In genomic region chr2:170229744-170230143, GRCh38 we compare ENCODE assay signal across 28 cellular contexts. TPM values are rescaled to one million over a fixed set of nuclear protein-coding genes. Genes with fewer than 3 reads are reported as not detected.
"Had no signal": no experiment of that assay in that cellular context is flagged by ENCODE, and none has a peak within 500 bp of the region (broad histone marks: within the 10 kb centered on the region; RNA-seq: fewer than 3 reads in every experiment).

No MANE protein-coding gene starts in this region.

- H3K4me2 ChIP-seq: smooth muscle cell had no signal

- DNase-seq: activated CD4-positive, alpha-beta T cell treated with anti-CD3 and anti-CD28 coated beads, Interleukin-2, amount 50 U/mL, for 1 hour; activated CD4-positive, CD25-positive, alpha-beta regulatory T cell treated with anti-CD3 and anti-CD28 coated beads, Interleukin-2, amount 50 U/mL, for 72 hours; activated CD8-positive, alpha-beta memory T cell treated with anti-CD3 and anti-CD28 coated beads, Interleukin-2, amount 50 U/mL, for 48 hours; activated effector memory CD4-positive, alpha-beta T cell treated with anti-CD3 and anti-CD28 coated beads, Interleukin-2, amount 50 U/mL, for 16 hours; activated naive CD4-positive, alpha-beta T cell treated with anti-CD3 and anti-CD28 coated beads, Interleukin-2, amount 50 U/mL, for 16 hours; activated T-cell treated with anti-CD3 and anti-CD28 coated beads, Interleukin-2, amount 50 U/mL, for 48 hours; aorta; cerebellar nuclear complex; cortex of kidney; esophagus squamous epithelium; foreskin melanocyte; glutamatergic neuron; hypothalamus; islet precursor cell; left colon; occipital lobe; psoas muscle; right cardiac atrium; stimulated activated CD4-positive, alpha-beta T cell treated with anti-CD3 and anti-CD28 coated beads, Interleukin-4, amount 100 ng/mL, for 1 hour; T-helper 1 cell; T-helper 9 cell; upper lobe of right lung had no signal

- H3K27ac ChIP-seq: esophagus squamous epithelium, psoas muscle, thoracic aorta, upper lobe of right lung had no signal

- H3K4me1 ChIP-seq: psoas muscle, upper lobe of right lung had no signal

- H3K4me3 ChIP-seq: esophagus squamous epithelium, lung, psoas muscle, smooth muscle cell, thoracic aorta, upper lobe of right lung had no signal

- FAIRE-seq: bronchial epithelial cell had no signal

- H3K27me3 ChIP-seq: esophagus squamous epithelium, upper lobe of right lung had no signal

- ATAC-seq: left colon, psoas muscle, right cardiac atrium, SK-N-SH treated with all-trans-retinoic acid at 6 μM for 48 hours, upper lobe of right lung had no signal

- H3K9me3 ChIP-seq: esophagus squamous epithelium, psoas muscle, thoracic aorta, upper lobe of right lung had no signal

- H3K36me3 ChIP-seq: esophagus squamous epithelium, thoracic aorta, upper lobe of right lung had no signal

RNA-seq across cellular contexts. Expression of gene MYO3B, which starts 51.8 kb away (rescaled TPM):
- total RNA-seq: myocyte, right cardiac atrium, thoracic aorta had no signal
- polyA plus RNA-seq: psoas muscle, right cardiac atrium had no signal
